ENCODE assay signal across 8 cellular contexts in the genomic region with DNA sequence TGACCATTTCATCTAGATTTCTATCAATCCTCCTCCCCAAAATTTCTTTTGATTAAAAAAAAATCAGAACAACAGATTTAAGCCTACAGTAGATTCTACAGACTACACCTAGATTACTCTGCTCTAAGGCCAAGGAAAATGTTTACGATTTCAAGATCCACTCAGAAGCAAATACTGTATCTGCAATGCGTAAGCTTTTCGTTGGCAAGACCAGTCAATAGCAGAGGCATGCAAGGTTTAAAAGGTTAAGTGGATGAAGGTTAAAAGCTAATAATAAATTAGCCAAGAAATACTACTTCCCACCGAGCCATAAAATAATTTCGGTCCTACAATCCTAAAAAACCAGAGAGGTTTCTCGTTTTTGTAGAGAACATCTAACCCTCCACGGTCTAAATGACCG. TPM values are rescaled to one million over a fixed set of nuclear protein-coding genes. Genes with fewer than 3 reads are reported as not detected.
DNase-seq lines count a peak whose midpoint lies in the region; ATAC-seq and TF ChIP-seq lines count a peak whose summit lies in the region.

No MANE protein-coding gene starts in this region.

- H3K9me3 ChIP-seq in CD8-positive, alpha-beta memory T cell (ENCODE audit: low read length): no peaks in the 10 kb centered on the region
- H3K9me3 ChIP-seq in NT2/D1 (ENCODE audit: insufficient read depth, low read length): no peaks in the 10 kb centered on the region
- no peaks in the 10 kb centered on the region for H3K9me3 ChIP-seq in endodermal cell (ENCODE audit: control insufficient read depth, low read length)
- no peaks in the 10 kb centered on the region for H3K9me3 ChIP-seq in neutrophil

- no peak for DNase-seq in CD8-positive, alpha-beta memory T cell
- no peak for DNase-seq in NT2/D1 (ENCODE audit: low read depth, low spot score)
- DNase-seq in endodermal cell: no peak
- DNase-seq in NCI-H2196 (lab: John Stamatoyannopoulos, UW; ENCODE audit: unreplicated experiment): no peak
- no peak for DNase-seq in ecto neural progenitor cell (ENCODE audit: low spot score)
- DNase-seq in activated CD8-positive, alpha-beta memory T cell treated with anti-CD3 and anti-CD28 coated beads for 24 hours: no peak

- H3K9ac ChIP-seq in NT2/D1 (ENCODE audit: insufficient read length, low read depth) (peak overlapping the region; percentile 84), endodermal cell (ENCODE audit: extremely low read depth, low read length, poor library complexity, severe bottlenecking) (peak overlapping the region; percentile 35)

- peak overlapping the region; percentile 40 to 96 (median 94) for H3K27ac Mint-ChIP-seq in CD8-positive, alpha-beta memory T cell
- H3K27ac Mint-ChIP-seq in endodermal cell: peak overlapping the region; percentile 65

- peak overlapping the region; percentile 83 for H3K4me3 ChIP-seq in CD8-positive, alpha-beta memory T cell (ENCODE audit: low read length)
- H3K4me3 ChIP-seq in NT2/D1 (ENCODE audit: insufficient read length, low read depth) (peak overlapping the region; percentile 79), endodermal cell (ENCODE audit: low read length) (peak overlapping the region; percentile 96), neutrophil (ENCODE audit: low read depth in 1 of 2, low read length in 1 of 2) (peak overlapping the region; percentile 52 to 67)

- peak overlapping the region; percentile 95 to 99 (median 98) for H3K4me3 Mint-ChIP-seq in CD8-positive, alpha-beta memory T cell
- H3K4me3 Mint-ChIP-seq in endodermal cell: peak overlapping the region; percentile 88

- H3K27me3 ChIP-seq in CD8-positive, alpha-beta memory T cell (ENCODE audit: insufficient read depth, low read length, poor library complexity, severe bottlenecking): no peaks in the 10 kb centered on the region
- H3K27me3 ChIP-seq in NT2/D1 (ENCODE audit: insufficient read depth, insufficient read length): peaks cover 4% of the 10 kb centered on the region
- peaks cover 8% of the 10 kb centered on the region for H3K27me3 ChIP-seq in endodermal cell (ENCODE audit: control insufficient read depth, insufficient read depth, low read length, poor library complexity, severe bottlenecking)
- H3K27me3 ChIP-seq in neutrophil: peaks cover 64% of the 10 kb centered on the region

- 3 to 15% methylated on average over 5 to 8 of the region's 8 CpGs for WGBS in endodermal cell (ENCODE audit: insufficient coverage in 1 of 2, insufficient read length in 1 of 2), 2 experiments

- H3K27me3 Mint-ChIP-seq in CD8-positive, alpha-beta memory T cell: no peaks in the 10 kb centered on the region
- peaks cover 31% of the 10 kb centered on the region for H3K27me3 Mint-ChIP-seq in endodermal cell (ENCODE audit: insufficient read depth)

- H3K36me3 ChIP-seq in CD8-positive, alpha-beta memory T cell (ENCODE audit: insufficient read depth, low read length): no peaks in the 10 kb centered on the region
- H3K36me3 ChIP-seq in NT2/D1 (ENCODE audit: insufficient read depth, insufficient read length, low read length) (no peaks in the 10 kb centered on the region), endodermal cell (ENCODE audit: control insufficient read depth, insufficient read depth, low read length) (no peaks in the 10 kb centered on the region), neutrophil (no peaks in the 10 kb centered on the region)

- TF ChIP-seq CTCF in endodermal cell (conservative IDR thresholded peaks at IDR 0.05) (no peak), neutrophil (IDR thresholded peaks at IDR 0.05) (no peak)

- POLR2A ChIA-PET in CD8-positive, alpha-beta memory T cell (lab: Charles Lee): no interaction called here

- H3K4me1 ChIP-seq in CD8-positive, alpha-beta memory T cell (ENCODE audit: insufficient read depth, low read length): peaks cover 28% of the 10 kb centered on the region
- H3K4me1 ChIP-seq in NT2/D1 (ENCODE audit: insufficient read depth, insufficient read length) (peaks cover 12% of the 10 kb centered on the region), endodermal cell (ENCODE audit: control insufficient read depth, insufficient read depth, low read length) (peaks cover 15% of the 10 kb centered on the region), neutrophil (ENCODE audit: control insufficient read depth in 1 of 2, insufficient read depth in 1 of 2, low read depth in 1 of 2, low read length in 1 of 2) (peaks cover 11 to 23% of the 10 kb centered on the region in 2 experiments)

- peaks cover 0 to 11% (median 0%) of the 10 kb centered on the region in 3 donors for H3K36me3 Mint-ChIP-seq in CD8-positive, alpha-beta memory T cell
- H3K36me3 Mint-ChIP-seq in endodermal cell (ENCODE audit: low read depth): no peaks in the 10 kb centered on the region

- CTCF ChIA-PET in CD8-positive, alpha-beta memory T cell (lab: Charles Lee): interaction anchor here (0.8 to 1.2 kb wide), 2 partner anchors 38 to 194 kb away, joined by 3 to 4 read pairs; no protein-coding TSS in a partner anchor

- no peak for ATAC-seq in GM21737 (IDR thresholded peaks at IDR 0.05; ENCODE audit: unreplicated experiment)

- peaks cover 42 to 55% (median 54%) of the 10 kb centered on the region in 3 donors for H3K4me1 Mint-ChIP-seq in CD8-positive, alpha-beta memory T cell
- H3K4me1 Mint-ChIP-seq in endodermal cell: peaks cover 44% of the 10 kb centered on the region

- H3K27ac ChIP-seq in CD8-positive, alpha-beta memory T cell (ENCODE audit: low read depth, low read length): no peak overlapping the region
- H3K27ac ChIP-seq in endodermal cell (ENCODE audit: low read depth, low read length) (no peak overlapping the region), neutrophil (no peak overlapping the region)

- H3K9me3 Mint-ChIP-seq in CD8-positive, alpha-beta memory T cell: no peaks in the 10 kb centered on the region
- no peaks in the 10 kb centered on the region for H3K9me3 Mint-ChIP-seq in endodermal cell

RNA-seq across cellular contexts. Expression of gene CLSTN1, which starts 1.3 kb away (rescaled TPM):
- total RNA-seq in CD8-positive, alpha-beta memory T cell: 10 to 100 TPM; 38.4 to 40.8 TPM
- polyA plus RNA-seq in CD8-positive, alpha-beta memory T cell: 48.2 TPM
- 100 to 1,000 TPM in 1 of 2 donors, 10 to 100 TPM in 1; 96.6 to 116 TPM for total RNA-seq in endodermal cell
- 119 TPM for polyA plus RNA-seq in endodermal cell (2013, experiment 1 of 2)
- polyA plus RNA-seq in endodermal cell (2013, experiment 2 of 2): 110 TPM
